Comparison of ENCODE assay signal across 2 cellular contexts in the genomic region with DNA sequence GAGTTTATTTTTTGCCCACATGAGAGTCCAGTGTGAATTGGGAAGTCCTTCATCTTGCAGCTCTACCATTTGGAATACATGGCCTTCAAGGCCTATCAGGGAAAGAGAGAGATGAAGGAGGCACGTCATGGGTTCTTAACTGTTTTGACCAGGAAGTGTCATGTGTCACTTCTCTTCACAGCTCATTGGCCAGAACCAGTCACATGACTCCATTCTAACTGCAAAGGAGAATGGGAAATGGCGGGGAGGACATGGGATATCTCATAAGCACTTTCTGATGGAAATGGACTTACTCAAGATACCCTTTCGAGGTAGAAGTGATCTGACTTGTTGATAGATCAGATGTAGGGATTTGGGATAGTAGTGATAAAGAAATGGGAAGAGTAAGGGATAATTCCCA.
A peak's percentile ranks its signal among the peaks of the same experiment; 100 is the strongest.
TF ChIP-seq lines count a peak whose summit lies in the region.

No MANE protein-coding gene starts in this region.

TF ChIP-seq in HepG2, 621 proteins besides CTCF, POLR2A, EP300 and RAD21 (continued from another document):
- TF ChIP-seq CREB1 (IDR thresholded peaks at IDR 0.05) (0 out of 2 replicates have a peak, but pooled peaks have one; percentile 15), CREB1 (CRISPR knock-in tag; IDR thresholded peaks at IDR 0.05) (no peak), ZFY (CRISPR knock-in tag; IDR thresholded peaks at IDR 0.05) (no peak)

TF ChIP-seq in WTC11, 78 proteins besides CTCF, POLR2A, EP300 and RAD21 (continued from another document):
- TF ChIP-seq, protein P1, sequence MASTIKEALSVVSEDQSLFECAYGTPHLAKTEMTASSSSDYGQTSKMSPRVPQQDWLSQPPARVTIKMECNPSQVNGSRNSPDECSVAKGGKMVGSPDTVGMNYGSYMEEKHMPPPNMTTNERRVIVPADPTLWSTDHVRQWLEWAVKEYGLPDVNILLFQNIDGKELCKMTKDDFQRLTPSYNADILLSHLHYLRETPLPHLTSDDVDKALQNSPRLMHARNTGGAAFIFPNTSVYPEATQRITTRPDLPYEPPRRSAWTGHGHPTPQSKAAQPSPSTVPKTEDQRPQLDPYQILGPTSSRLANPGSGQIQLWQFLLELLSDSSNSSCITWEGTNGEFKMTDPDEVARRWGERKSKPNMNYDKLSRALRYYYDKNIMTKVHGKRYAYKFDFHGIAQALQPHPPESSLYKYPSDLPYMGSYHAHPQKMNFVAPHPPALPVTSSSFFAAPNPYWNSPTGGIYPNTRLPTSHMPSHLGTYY (CRISPR knock-in tag; IDR thresholded peaks at IDR 0.05) = no peak
- TF ChIP-seq, protein P2, sequence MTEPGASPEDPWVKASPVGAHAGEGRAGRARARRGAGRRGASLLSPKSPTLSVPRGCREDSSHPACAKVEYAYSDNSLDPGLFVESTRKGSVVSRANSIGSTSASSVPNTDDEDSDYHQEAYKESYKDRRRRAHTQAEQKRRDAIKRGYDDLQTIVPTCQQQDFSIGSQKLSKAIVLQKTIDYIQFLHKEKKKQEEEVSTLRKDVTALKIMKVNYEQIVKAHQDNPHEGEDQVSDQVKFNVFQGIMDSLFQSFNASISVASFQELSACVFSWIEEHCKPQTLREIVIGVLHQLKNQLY (CRISPR knock-in tag; IDR thresholded peaks at IDR 0.05) = no peak
- TF ChIP-seq, protein P3, sequence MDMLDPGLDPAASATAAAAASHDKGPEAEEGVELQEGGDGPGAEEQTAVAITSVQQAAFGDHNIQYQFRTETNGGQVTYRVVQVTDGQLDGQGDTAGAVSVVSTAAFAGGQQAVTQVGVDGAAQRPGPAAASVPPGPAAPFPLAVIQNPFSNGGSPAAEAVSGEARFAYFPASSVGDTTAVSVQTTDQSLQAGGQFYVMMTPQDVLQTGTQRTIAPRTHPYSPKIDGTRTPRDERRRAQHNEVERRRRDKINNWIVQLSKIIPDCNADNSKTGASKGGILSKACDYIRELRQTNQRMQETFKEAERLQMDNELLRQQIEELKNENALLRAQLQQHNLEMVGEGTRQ (CRISPR knock-in tag; IDR thresholded peaks at IDR 0.05) = peak; percentile 40; the same call in 1 of the 2 replicates
